In the genomic region with DNA sequence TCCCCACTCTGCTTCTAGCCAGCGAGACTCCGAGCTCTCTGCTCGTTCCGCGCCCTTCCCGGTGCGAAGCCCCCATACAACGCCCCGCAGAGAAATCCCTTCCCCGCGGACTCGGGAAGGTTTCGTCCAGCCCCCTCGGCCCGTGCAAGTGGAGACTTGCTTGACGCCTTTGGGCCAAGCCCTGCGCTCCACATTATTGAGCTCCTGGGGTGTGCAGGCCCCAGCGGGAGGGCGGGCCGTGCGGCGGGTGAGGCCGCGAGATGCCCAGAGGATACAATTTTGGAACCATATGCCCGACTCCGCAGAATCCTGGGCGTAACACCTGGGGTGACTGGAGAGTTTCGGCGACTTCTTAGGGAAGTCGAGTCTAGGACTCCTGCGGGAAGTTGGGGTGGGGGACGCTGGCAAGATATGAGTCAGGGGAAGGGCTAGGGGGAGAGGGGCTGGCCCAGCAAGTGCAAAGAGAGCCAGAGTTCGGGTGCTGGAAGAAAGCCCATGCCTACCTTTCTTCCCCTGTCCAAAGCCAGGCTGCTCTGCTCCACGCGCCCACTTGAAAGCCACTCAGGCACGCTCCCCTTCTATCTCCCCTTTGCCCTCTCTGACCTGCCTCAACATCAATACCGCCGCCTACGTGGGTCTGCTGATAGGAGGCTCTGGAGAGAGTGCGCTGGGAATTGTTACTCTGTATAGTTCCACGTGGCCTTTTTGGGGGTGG, we compare ENCODE assay signal across 8 cellular contexts. TPM values are rescaled to one million over a fixed set of nuclear protein-coding genes. Genes with fewer than 3 reads are reported as not detected.
DNase-seq lines count a peak whose midpoint lies in the region; ATAC-seq and TF ChIP-seq lines count a peak whose summit lies in the region.

No MANE protein-coding gene starts in this region.

- DNase-seq in ELF-1 (ENCODE audit: low read depth, low spot score), result peak; percentile 44
- peak; percentile 44 for DNase-seq in MG63
- DNase-seq in epithelial cell of proximal tubule (ENCODE audit: low read depth), result no peak
- no peak for DNase-seq in retina
- no peak for DNase-seq in KG1 (lab: John Stamatoyannopoulos, UW)
- DNase-seq in cerebellum (ENCODE audit: low spot score), result no peak

- ATAC-seq in HG03439 (IDR thresholded peaks at IDR 0.05; ENCODE audit: unreplicated experiment), result no peak

- no peak for TF ChIP-seq CTCF in epithelial cell of proximal tubule (conservative IDR thresholded peaks at IDR 0.05; ENCODE audit: low read depth, low read length)

- H3K4me3 ChIP-seq in MG63 (peak overlapping the region; percentile 39), epithelial cell of proximal tubule (ENCODE audit: low read depth, low read length) (peak overlapping the region; percentile 41), rectal smooth muscle tissue (ENCODE audit: low read length) (peak overlapping the region; percentile 9)

- no peaks in the 10 kb centered on the region for H3K27me3 ChIP-seq in MG63
- H3K27me3 ChIP-seq in rectal smooth muscle tissue (ENCODE audit: control insufficient read depth, insufficient read depth, low read length), result peaks cover 2% of the 10 kb centered on the region

- H3K9ac ChIP-seq in rectal smooth muscle tissue (ENCODE audit: low read length), result no peak overlapping the region

- no peaks in the 10 kb centered on the region for H3K4me1 ChIP-seq in rectal smooth muscle tissue (ENCODE audit: control insufficient read depth, insufficient read depth, low read length)

- H3K9me3 ChIP-seq in MG63, result no peaks in the 10 kb centered on the region

- no peak overlapping the region for H3K27ac ChIP-seq in rectal smooth muscle tissue (ENCODE audit: low read depth, low read length)

- H3K36me3 ChIP-seq in MG63 (no peaks in the 10 kb centered on the region), rectal smooth muscle tissue (ENCODE audit: control insufficient read depth, insufficient read depth, low read length) (peaks cover 2% of the 10 kb centered on the region)

RNA-seq across cellular contexts. Expression of a gene that starts 1.1 kb away (rescaled TPM):
- 5.9 and 6.3 TPM in 2 replicates for total RNA-seq in MG63 (2014; rRNA removed; shearing (Covaris generic); ENCODE audit: low replicate concordance)
- total RNA-seq in epithelial cell of proximal tubule, result 19.3 and 28.9 TPM in 2 replicates
- 0.54 TPM for total RNA-seq in cerebellum

RNA-seq across cellular contexts. Expression of a gene that starts 54.3 kb away (rescaled TPM):
- 44.3 and 69.8 TPM in 2 replicates for total RNA-seq in MG63 (2014; rRNA removed; shearing (Covaris generic); ENCODE audit: low replicate concordance)
- total RNA-seq in epithelial cell of proximal tubule, result 17.1 and 29.8 TPM in 2 replicates
- 9.6 TPM for total RNA-seq in cerebellum

Comparison
In these comparisons a context has a peak if more than half of its experiments do, and no peak if none do; other contexts are left out.
1. DNase-seq: peak in ELF-1 (single experiment) and MG63 (single experiment); none in epithelial cell of proximal tubule (single experiment), retina (single experiment), KG1 (single experiment) and cerebellum (single experiment).
2. Peak in every context shown above with its lines, with median percentiles within 50 percentile points of each other: H3K4me3 ChIP-seq.